ENCODE assay signal across 8 cellular contexts in the genomic region with DNA sequence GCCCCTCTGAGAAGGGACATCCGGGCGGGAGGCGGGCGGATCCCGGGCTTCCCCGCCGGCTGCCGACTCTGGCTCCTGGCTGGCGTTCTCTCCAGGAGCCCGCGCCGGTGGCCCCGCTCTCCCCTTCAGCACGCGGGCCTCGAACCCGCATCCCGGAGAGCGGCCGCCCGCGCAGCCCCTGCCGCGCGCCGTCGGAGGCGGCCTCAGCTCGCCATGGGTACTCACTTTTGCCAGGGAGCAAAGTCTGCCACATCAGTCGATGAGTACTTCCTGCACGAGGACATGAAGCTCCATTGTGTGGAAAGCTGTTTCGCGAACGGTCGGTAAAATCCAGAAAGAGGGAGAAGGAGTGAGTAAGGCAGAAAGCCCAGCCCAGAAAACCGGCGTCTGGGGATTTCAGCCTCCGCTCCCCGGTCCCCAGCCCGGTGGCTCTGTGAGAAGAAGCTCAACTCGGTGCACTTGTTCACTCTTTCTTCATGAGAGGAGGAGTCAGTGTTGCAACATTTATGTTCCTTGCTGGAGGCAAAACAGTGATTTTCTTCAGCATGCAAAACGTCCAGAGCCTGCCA. TPM values are rescaled to one million over a fixed set of nuclear protein-coding genes. Genes with fewer than 3 reads are reported as not detected.
A peak's percentile ranks its signal among the peaks of the same experiment; 100 is the strongest.
DNase-seq lines count a peak whose midpoint lies in the region; ATAC-seq and TF ChIP-seq lines count a peak whose summit lies in the region.

Gene PRLR (minus strand): TSS at position 445 of the 569 bp plus-strand sequence. CDS start 140,867 bp downstream, outside the sequence.

- no peaks in the 10 kb centered on the region for H4K20me1 ChIP-seq in GM23338 (replicated peaks; ENCODE audit: insufficient read depth)

- H3K9me2 ChIP-seq in GM23338 (ENCODE audit: insufficient read depth) = peaks cover 8% of the 10 kb centered on the region

- DNase-seq in G401 (ENCODE audit: low spot score) (peak; percentile 24), GM23338 (ENCODE audit: low spot score) (peak; percentile 54), NCI-H748 (lab: John Stamatoyannopoulos, UW; ENCODE audit: unreplicated experiment) (peak; percentile 88), dedifferentiated amniotic fluid mesenchymal stem cell (ENCODE audit: extremely low spot score) (peak; percentile 15), lower lobe of right lung (peak; percentile 51), tibial nerve (ENCODE audit: low spot score in 2 of 2) (peak in 1 of 2 donors; percentile 22), UCSD-AML1 (lab: John Stamatoyannopoulos, UW; ENCODE audit: unreplicated experiment) (no peak)

- no peaks in the 10 kb centered on the region for H3K36me3 Mint-ChIP-seq in GM23338 (ENCODE audit: low read depth)

- peak within 1 kb of the TSS; percentile 100 for H2AFZ ChIP-seq in GM23338

- no peak within 1 kb of the TSS for H3K27ac Mint-ChIP-seq in GM23338

- 0 out of 2 replicates have a peak within 1 kb of the TSS, but pooled peaks have one; percentile 50 for H3K27ac ChIP-seq in GM23338 (ENCODE audit: low read depth)
- no peak within 1 kb of the TSS for H3K27ac ChIP-seq in lower lobe of right lung
- H3K27ac ChIP-seq in tibial nerve = peak within 1 kb of the TSS in 2 of 4 donors; percentile 46 to 52

- H3K9me3 Mint-ChIP-seq in GM23338 = no peaks in the 10 kb centered on the region

- 1 to 3% methylated on average over 42 of the region's 42 CpGs for WGBS in tibial nerve, 2 donors

- peaks cover 15% of the 10 kb centered on the region for H3K4me1 Mint-ChIP-seq in GM23338

- in situ Hi-C loops in G401 (cut with HindIII; ENCODE audit: low sequenced_read_pairs) = no loop called here

- H3K4me3 ChIP-seq in GM23338 (peak within 1 kb of the TSS; percentile 90), lower lobe of right lung (peak within 1 kb of the TSS; percentile 50), tibial nerve (peak within 1 kb of the TSS; percentile 16 to 65 (median 53))

- H3F3A ChIP-seq in GM23338 (replicated peaks; ENCODE audit: low read depth) = no peaks in the 10 kb centered on the region

- ATAC-seq in GM23338 (peak; percentile 37), lower lobe of right lung (peak; percentile 64 to 71), GM21515 (IDR thresholded peaks at IDR 0.05; ENCODE audit: unreplicated experiment) (no peak)

- TF ChIP-seq CTCF in GM23338 (conservative IDR thresholded peaks at IDR 0.05; ENCODE audit: low read depth in 2 of 2) (no peak), lower lobe of right lung (IDR thresholded peaks at IDR 0.05) (no peak), tibial nerve (IDR thresholded peaks at IDR 0.05) (no peak)

- H3K4me1 ChIP-seq in GM23338 (ENCODE audit: insufficient read depth) = peaks cover 9% of the 10 kb centered on the region
- H3K4me1 ChIP-seq in lower lobe of right lung = peaks cover 9% of the 10 kb centered on the region
- peaks cover 0 to 15% (median 6%) of the 10 kb centered on the region in 4 donors for H3K4me1 ChIP-seq in tibial nerve

- H3K4me2 ChIP-seq in GM23338 = peak within 1 kb of the TSS; percentile 91

- intact Hi-C loops in lower lobe of right lung (cut with DNase I) = no loop called here

- H3K36me3 ChIP-seq in GM23338 (ENCODE audit: insufficient read depth) (no peaks in the 10 kb centered on the region), lower lobe of right lung (no peaks in the 10 kb centered on the region), tibial nerve (no peaks in the 10 kb centered on the region)

- H3K79me2 ChIP-seq in GM23338 (replicated peaks; ENCODE audit: insufficient read depth) = no peaks in the 10 kb centered on the region

- H3K27me3 ChIP-seq in GM23338 (ENCODE audit: insufficient read depth) (peaks cover 11% of the 10 kb centered on the region), lower lobe of right lung (ENCODE audit: low read depth) (peaks cover 20% of the 10 kb centered on the region), tibial nerve (no peaks in the 10 kb centered on the region)

- no peak for TF ChIP-seq POLR2A in tibial nerve (IDR thresholded peaks at IDR 0.05)

- peaks cover 10% of the 10 kb centered on the region for H3K27me3 Mint-ChIP-seq in GM23338 (ENCODE audit: insufficient read depth, low read depth, poor library complexity)

- H3K9me3 ChIP-seq in lower lobe of right lung = no peaks in the 10 kb centered on the region
- no peaks in the 10 kb centered on the region for H3K9me3 ChIP-seq in tibial nerve

- H3K4me3 Mint-ChIP-seq in GM23338 = peak within 1 kb of the TSS; percentile 84

- peak in 1 of 2 donors; percentile 44 for TF ChIP-seq EP300 in tibial nerve (IDR thresholded peaks at IDR 0.05)

TF ChIP-seq in GM23338, 12 proteins besides CTCF, POLR2A, EP300 and RAD21 (continues in another document):
- TF ChIP-seq, protein P1, sequence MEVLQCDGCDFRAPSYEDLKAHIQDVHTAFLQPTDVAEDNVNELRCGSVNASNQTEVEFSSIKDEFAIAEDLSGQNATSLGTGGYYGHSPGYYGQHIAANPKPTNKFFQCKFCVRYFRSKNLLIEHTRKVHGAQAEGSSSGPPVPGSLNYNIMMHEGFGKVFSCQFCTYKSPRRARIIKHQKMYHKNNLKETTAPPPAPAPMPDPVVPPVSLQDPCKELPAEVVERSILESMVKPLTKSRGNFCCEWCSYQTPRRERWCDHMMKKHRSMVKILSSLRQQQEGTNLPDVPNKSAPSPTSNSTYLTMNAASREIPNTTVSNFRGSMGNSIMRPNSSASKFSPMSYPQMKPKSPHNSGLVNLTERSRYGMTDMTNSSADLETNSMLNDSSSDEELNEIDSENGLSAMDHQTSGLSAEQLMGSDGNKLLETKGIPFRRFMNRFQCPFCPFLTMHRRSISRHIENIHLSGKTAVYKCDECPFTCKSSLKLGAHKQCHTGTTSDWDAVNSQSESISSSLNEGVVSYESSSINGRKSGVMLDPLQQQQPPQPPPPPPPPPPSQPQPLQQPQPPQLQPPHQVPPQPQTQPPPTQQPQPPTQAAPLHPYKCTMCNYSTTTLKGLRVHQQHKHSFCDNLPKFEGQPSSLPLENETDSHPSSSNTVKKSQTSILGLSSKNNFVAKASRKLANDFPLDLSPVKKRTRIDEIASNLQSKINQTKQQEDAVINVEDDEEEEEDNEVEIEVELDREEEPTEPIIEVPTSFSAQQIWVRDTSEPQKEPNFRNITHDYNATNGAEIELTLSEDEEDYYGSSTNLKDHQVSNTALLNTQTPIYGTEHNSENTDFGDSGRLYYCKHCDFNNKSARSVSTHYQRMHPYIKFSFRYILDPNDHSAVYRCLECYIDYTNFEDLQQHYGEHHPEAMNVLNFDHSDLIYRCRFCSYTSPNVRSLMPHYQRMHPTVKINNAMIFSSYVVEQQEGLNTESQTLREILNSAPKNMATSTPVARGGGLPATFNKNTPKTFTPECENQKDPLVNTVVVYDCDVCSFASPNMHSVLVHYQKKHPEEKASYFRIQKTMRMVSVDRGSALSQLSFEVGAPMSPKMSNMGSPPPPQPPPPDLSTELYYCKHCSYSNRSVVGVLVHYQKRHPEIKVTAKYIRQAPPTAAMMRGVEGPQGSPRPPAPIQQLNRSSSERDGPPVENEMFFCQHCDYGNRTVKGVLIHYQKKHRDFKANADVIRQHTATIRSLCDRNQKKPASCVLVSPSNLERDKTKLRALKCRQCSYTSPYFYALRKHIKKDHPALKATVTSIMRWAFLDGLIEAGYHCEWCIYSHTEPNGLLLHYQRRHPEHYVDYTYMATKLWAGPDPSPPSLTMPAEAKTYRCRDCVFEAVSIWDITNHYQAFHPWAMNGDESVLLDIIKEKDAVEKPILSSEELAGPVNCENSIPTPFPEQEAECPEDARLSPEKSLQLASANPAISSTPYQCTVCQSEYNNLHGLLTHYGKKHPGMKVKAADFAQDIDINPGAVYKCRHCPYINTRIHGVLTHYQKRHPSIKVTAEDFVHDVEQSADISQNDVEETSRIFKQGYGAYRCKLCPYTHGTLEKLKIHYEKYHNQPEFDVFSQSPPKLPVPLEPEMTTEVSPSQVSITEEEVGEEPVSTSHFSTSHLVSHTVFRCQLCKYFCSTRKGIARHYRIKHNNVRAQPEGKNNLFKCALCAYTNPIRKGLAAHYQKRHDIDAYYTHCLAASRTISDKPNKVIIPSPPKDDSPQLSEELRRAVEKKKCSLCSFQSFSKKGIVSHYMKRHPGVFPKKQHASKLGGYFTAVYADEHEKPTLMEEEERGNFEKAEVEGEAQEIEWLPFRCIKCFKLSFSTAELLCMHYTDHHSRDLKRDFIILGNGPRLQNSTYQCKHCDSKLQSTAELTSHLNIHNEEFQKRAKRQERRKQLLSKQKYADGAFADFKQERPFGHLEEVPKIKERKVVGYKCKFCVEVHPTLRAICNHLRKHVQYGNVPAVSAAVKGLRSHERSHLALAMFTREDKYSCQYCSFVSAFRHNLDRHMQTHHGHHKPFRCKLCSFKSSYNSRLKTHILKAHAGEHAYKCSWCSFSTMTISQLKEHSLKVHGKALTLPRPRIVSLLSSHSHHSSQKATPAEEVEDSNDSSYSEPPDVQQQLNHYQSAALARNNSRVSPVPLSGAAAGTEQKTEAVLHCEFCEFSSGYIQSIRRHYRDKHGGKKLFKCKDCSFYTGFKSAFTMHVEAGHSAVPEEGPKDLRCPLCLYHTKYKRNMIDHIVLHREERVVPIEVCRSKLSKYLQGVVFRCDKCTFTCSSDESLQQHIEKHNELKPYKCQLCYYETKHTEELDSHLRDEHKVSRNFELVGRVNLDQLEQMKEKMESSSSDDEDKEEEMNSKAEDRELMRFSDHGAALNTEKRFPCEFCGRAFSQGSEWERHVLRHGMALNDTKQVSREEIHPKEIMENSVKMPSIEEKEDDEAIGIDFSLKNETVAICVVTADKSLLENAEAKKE (CRISPR knock-in tag; IDR thresholded peaks at IDR 0.05) = no peak
- TF ChIP-seq JUNB (IDR thresholded peaks at IDR 0.05; ENCODE audit: unreplicated experiment) (no peak), STAT1 (IDR thresholded peaks at IDR 0.05; ENCODE audit: unreplicated experiment) (no peak), EZH2phosphoT487 (IDR thresholded peaks at IDR 0.05; ENCODE audit: unreplicated experiment) (no peak)

RNA-seq across cellular contexts. Expression of gene PRLR, which starts in this region (rescaled TPM):
- total RNA-seq in G401 (2014; rRNA removed; shearing (Covaris generic)) = not detected in 2 replicates
- 1.4 and 2.2 TPM in 2 replicates for total RNA-seq in GM23338 (2014; rRNA removed; shearing (Covaris generic))
- polyA plus RNA-seq in GM23338 (2016; fragmentation: Nextera tagmentation; extraction: Ambion mirVana) = 0.31 and 0.45 TPM in 2 replicates
- total RNA-seq in lower lobe of right lung (3.2 TPM), tibial nerve (1 to 10 TPM in 3 of 4 donors, under 1 TPM in 1; 0.84 to 5.3 (median 4.0) TPM)

Comparison
In these comparisons a context has a peak if more than half of its experiments do, and no peak if none do; other contexts are left out.
1. Peak in DNase-seq in G401; RNA of the gene not detected or under 1 TPM.